Comparison of ENCODE assay signal across 21 cellular contexts in genomic region chr7:1492640-1493039, GRCh38.
"Had no signal": no experiment of that assay in that cellular context is flagged by ENCODE, and none has a peak within 500 bp of the region (broad histone marks: within the 10 kb centered on the region; RNA-seq: fewer than 3 reads in every experiment).

No MANE protein-coding gene starts in this region.

- H3K4me3 Mint-ChIP-seq: naive thymus-derived CD4-positive, alpha-beta T cell; natural killer cell; nephron; stimulated activated effector memory CD8-positive, alpha-beta T cell treated with anti-CD3 and anti-CD28 coated beads, Interleukin-12 subunit alpha, Interleukin-12 subunit beta, amount 100 ng/mL, for 72 hours; stimulated activated naive CD8-positive, alpha-beta T cell treated with anti-CD3 and anti-CD28 coated beads, Interleukin-15, Interleukin-2, amounts not matched to agents 100 ng/mL and 50 ng/mL, for 24 hours had no signal

- H3K27me3 Mint-ChIP-seq: naive thymus-derived CD4-positive, alpha-beta T cell; stimulated activated naive CD8-positive, alpha-beta T cell treated with anti-CD3 and anti-CD28 coated beads, Interleukin-15, Interleukin-2, amounts not matched to agents 100 ng/mL and 50 ng/mL, for 24 hours had no signal

- DNase-seq: naive thymus-derived CD4-positive, alpha-beta T cell; natural killer cell; nucleus accumbens; pancreas; psoas muscle; right cardiac atrium; right lobe of liver; sigmoid colon; small intestine; stimulated activated CD4-positive, alpha-beta T cell treated with anti-CD3 and anti-CD28 coated beads, Interleukin-15, amount 100 ng/mL, for 24 hours; stimulated activated CD4-positive, alpha-beta T cell treated with anti-CD3 and anti-CD28 coated beads, Interleukin-2, amount 100 ng/mL, for 24 hours; stimulated activated CD4-positive, alpha-beta T cell treated with anti-CD3 and anti-CD28 coated beads, Interleukin-2, amount 100 ng/mL, for 48 hours; stimulated activated CD4-positive, alpha-beta T cell treated with anti-CD3 and anti-CD28 coated beads, Interleukin-4, amount 100 ng/mL, for 24 hours; stimulated activated naive CD4-positive, alpha-beta T cell; substantia nigra; testis; tibial artery; transverse colon had no signal

- H3K9me3 Mint-ChIP-seq: naive thymus-derived CD4-positive, alpha-beta T cell; natural killer cell; nephron; stimulated activated effector memory CD8-positive, alpha-beta T cell treated with anti-CD3 and anti-CD28 coated beads, Interleukin-12 subunit alpha, Interleukin-12 subunit beta, amount 100 ng/mL, for 72 hours; stimulated activated naive CD8-positive, alpha-beta T cell treated with anti-CD3 and anti-CD28 coated beads, Interleukin-15, Interleukin-2, amounts not matched to agents 100 ng/mL and 50 ng/mL, for 24 hours had no signal

- ATAC-seq: naive thymus-derived CD4-positive, alpha-beta T cell; natural killer cell; pancreas; psoas muscle; right cardiac atrium; right lobe of liver; stimulated activated effector memory CD8-positive, alpha-beta T cell treated with anti-CD3 and anti-CD28 coated beads, Interleukin-12 subunit alpha, Interleukin-12 subunit beta, amount 100 ng/mL, for 72 hours had no signal

- H3K4me1 Mint-ChIP-seq: naive thymus-derived CD4-positive, alpha-beta T cell; natural killer cell; nephron; stimulated activated effector memory CD8-positive, alpha-beta T cell treated with anti-CD3 and anti-CD28 coated beads, Interleukin-12 subunit alpha, Interleukin-12 subunit beta, amount 100 ng/mL, for 72 hours had no signal

- H3K36me3 Mint-ChIP-seq: natural killer cell had no signal

- H3K27ac Mint-ChIP-seq: natural killer cell; nephron; stimulated activated effector memory CD8-positive, alpha-beta T cell treated with anti-CD3 and anti-CD28 coated beads, Interleukin-12 subunit alpha, Interleukin-12 subunit beta, amount 100 ng/mL, for 72 hours; stimulated activated naive CD8-positive, alpha-beta T cell treated with anti-CD3 and anti-CD28 coated beads, Interleukin-15, Interleukin-2, amounts not matched to agents 100 ng/mL and 50 ng/mL, for 24 hours had no signal
